Comparison of ENCODE assay signal across 18 cellular contexts in the genomic region with DNA sequence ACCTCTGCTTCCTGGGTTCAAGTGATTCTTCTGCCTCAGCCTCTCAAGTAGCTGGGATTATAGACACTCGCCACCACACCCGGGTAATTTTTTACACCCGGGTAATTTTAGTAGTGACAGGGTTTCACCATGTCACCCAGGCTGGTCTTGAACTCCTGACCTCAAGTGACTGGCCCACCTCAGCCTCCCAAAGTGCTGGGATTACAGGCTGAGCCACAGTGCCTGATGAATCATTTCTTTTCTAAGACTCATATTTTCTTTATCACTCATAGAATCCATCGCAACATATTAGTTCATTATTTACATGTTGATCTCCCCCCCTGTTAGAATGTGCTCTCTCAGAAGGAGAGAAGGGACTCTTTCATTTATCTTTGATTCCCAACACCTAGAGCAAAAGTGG.
"Had no signal": no experiment of that assay in that cellular context is flagged by ENCODE, and none has a peak within 500 bp of the region (broad histone marks: within the 10 kb centered on the region; RNA-seq: fewer than 3 reads in every experiment).

No MANE protein-coding gene starts in this region.

- ATAC-seq: activated CD4-positive, CD25-positive, alpha-beta regulatory T cell treated with anti-CD3 and anti-CD28 coated beads, Interleukin-2, amount 50 U/mL, for 24 hours; activated naive CD4-positive, alpha-beta T cell treated with anti-CD3 and anti-CD28 coated beads, Interleukin-2, amount 50 U/mL, for 72 hours; activated T-cell treated with anti-CD3 and anti-CD28 coated beads, Interleukin-2, amount 50 U/mL, for 4 hours; gastroesophageal sphincter; naive thymus-derived CD4-positive, alpha-beta T cell; right cardiac atrium; stimulated activated naive B cell treated with anti-CD40 and anti-IgM and Interleukin-4, amounts not matched to agents 10 μg/mL and 1 μg/mL and 100 μg/mL, for 72 hours had no signal

- DNase-seq: activated CD4-positive, alpha-beta T cell treated with anti-CD3 and anti-CD28 coated beads, Interleukin-2, amount 50 U/mL, for 48 hours; activated effector memory CD4-positive, alpha-beta T cell treated with anti-CD3 and anti-CD28 coated beads, Interleukin-2, amount 50 U/mL, for 16 hours; activated T-cell treated with anti-CD3 and anti-CD28 coated beads, Interleukin-2, amount 50 U/mL, for 4 hours; amniotic stem cell; dorsolateral prefrontal cortex; naive thymus-derived CD4-positive, alpha-beta T cell; right cardiac atrium; spleen; stimulated activated CD4-positive, alpha-beta T cell treated with anti-CD3 and anti-CD28 coated beads, Interleukin-1b, Interleukin-23, amount 100 ng/mL, for 48 hours; stimulated activated naive B cell treated with anti-CD40 and anti-IgM and Interleukin-4, amounts not matched to agents 10 μg/mL and 1 μg/mL and 100 μg/mL, for 72 hours; T-helper 2 cell had no signal

- H3K36me3 ChIP-seq: gastroesophageal sphincter, neutrophil, spleen had no signal

- H3K9me3 ChIP-seq: gastroesophageal sphincter, neutrophil had no signal

- H3K27me3 ChIP-seq: dorsolateral prefrontal cortex, gastroesophageal sphincter, neutrophil, spleen had no signal

- H3K27ac Mint-ChIP-seq: activated naive CD4-positive, alpha-beta T cell treated with anti-CD3 and anti-CD28 coated beads, Interleukin-2, amount 50 U/mL, for 72 hours; brain; naive thymus-derived CD4-positive, alpha-beta T cell; stimulated activated naive B cell treated with anti-CD40 and anti-IgM and Interleukin-4, amounts not matched to agents 10 μg/mL and 1 μg/mL and 100 μg/mL, for 72 hours; type B pancreatic cell had no signal

- H3K27me3 Mint-ChIP-seq: stimulated activated naive B cell treated with anti-CD40 and anti-IgM and Interleukin-4, amounts not matched to agents 10 μg/mL and 1 μg/mL and 100 μg/mL, for 72 hours; type B pancreatic cell had no signal

- H3K27ac ChIP-seq: dorsolateral prefrontal cortex, gastroesophageal sphincter, neutrophil, spleen had no signal

- H3K9me3 Mint-ChIP-seq: activated naive CD4-positive, alpha-beta T cell treated with anti-CD3 and anti-CD28 coated beads, Interleukin-2, amount 50 U/mL, for 72 hours; stimulated activated naive B cell treated with anti-CD40 and anti-IgM and Interleukin-4, amounts not matched to agents 10 μg/mL and 1 μg/mL and 100 μg/mL, for 72 hours had no signal

- H3K4me3 Mint-ChIP-seq: activated T-cell treated with anti-CD3 and anti-CD28 coated beads, Interleukin-2, amount 50 U/mL, for 4 hours; brain; naive thymus-derived CD4-positive, alpha-beta T cell; stimulated activated naive B cell treated with anti-CD40 and anti-IgM and Interleukin-4, amounts not matched to agents 10 μg/mL and 1 μg/mL and 100 μg/mL, for 72 hours; type B pancreatic cell had no signal

- H3K36me3 Mint-ChIP-seq: activated naive CD4-positive, alpha-beta T cell treated with anti-CD3 and anti-CD28 coated beads, Interleukin-2, amount 50 U/mL, for 72 hours; brain; naive thymus-derived CD4-positive, alpha-beta T cell; stimulated activated naive B cell treated with anti-CD40 and anti-IgM and Interleukin-4, amounts not matched to agents 10 μg/mL and 1 μg/mL and 100 μg/mL, for 72 hours; type B pancreatic cell had no signal

- H3K4me3 ChIP-seq: dorsolateral prefrontal cortex, gastroesophageal sphincter, lung, spleen had no signal

- H3K4me1 Mint-ChIP-seq: naive thymus-derived CD4-positive, alpha-beta T cell; stimulated activated naive B cell treated with anti-CD40 and anti-IgM and Interleukin-4, amounts not matched to agents 10 μg/mL and 1 μg/mL and 100 μg/mL, for 72 hours had no signal

- H3K4me1 ChIP-seq: gastroesophageal sphincter, spleen had no signal
